9 cellular contexts compared by ENCODE assay signal in genomic region chr3:89367166-89367565, GRCh38.
"Had no signal": no experiment of that assay in that cellular context is flagged by ENCODE, and none has a peak within 500 bp of the region (broad histone marks: within the 10 kb centered on the region; RNA-seq: fewer than 3 reads in every experiment).

No MANE protein-coding gene starts in this region.

- H3K27ac ChIP-seq: HL-60 had no signal

- DNase-seq: H9, HCEC 1CT, IMR-90 had no signal

- FAIRE-seq: H1, H54, HTR-8/SVneo, K562 had no signal

- ATAC-seq: GM23338, K562 had no signal

- H3K4me3 ChIP-seq: GM23338, K562 had no signal

- H3K27ac Mint-ChIP-seq: GM23338, H9 had no signal

- H3K4me2 ChIP-seq: GM23338 had no signal

- H3K4me3 Mint-ChIP-seq: GM23338, H9 had no signal

- H2AFZ ChIP-seq: GM23338 had no signal
